Comparison of ENCODE assay signal across 1 cellular context in the genomic region with DNA sequence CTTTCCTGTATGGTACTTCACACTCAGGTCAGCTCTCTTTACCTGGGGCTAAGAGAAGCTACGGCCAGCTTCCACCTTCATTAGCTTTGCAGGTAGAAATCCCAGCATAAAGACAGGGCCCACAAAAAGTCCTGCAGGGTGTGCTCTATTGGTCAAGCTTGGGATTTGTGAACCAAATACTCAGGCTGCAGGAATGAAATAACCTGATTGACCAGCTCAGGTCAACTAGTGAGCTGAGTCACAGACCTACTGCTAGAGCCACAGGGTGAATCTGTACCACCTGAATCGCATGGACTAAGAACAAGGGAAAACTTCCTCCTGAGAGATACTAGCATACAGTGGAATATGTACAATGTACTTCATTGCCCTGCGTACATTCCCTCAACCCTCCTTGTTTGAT.
TF ChIP-seq lines count a peak whose summit lies in the region.

No MANE protein-coding gene starts in this region.

TF ChIP-seq in K562, 482 proteins besides CTCF, POLR2A, EP300 and RAD21 (continued from another document):
- TF ChIP-seq RBBP5 (IDR thresholded peaks at IDR 0.05; ENCODE audit: borderline replicate concordance, insufficient read depth, low read length, poor library complexity, severe bottlenecking): no peak
- no peak for TF ChIP-seq ZNF174 (CRISPR knock-in tag; IDR thresholded peaks at IDR 0.05)
- TF ChIP-seq KDM1A (IDR thresholded peaks at IDR 0.05): no peak
- TF ChIP-seq, protein P1, sequence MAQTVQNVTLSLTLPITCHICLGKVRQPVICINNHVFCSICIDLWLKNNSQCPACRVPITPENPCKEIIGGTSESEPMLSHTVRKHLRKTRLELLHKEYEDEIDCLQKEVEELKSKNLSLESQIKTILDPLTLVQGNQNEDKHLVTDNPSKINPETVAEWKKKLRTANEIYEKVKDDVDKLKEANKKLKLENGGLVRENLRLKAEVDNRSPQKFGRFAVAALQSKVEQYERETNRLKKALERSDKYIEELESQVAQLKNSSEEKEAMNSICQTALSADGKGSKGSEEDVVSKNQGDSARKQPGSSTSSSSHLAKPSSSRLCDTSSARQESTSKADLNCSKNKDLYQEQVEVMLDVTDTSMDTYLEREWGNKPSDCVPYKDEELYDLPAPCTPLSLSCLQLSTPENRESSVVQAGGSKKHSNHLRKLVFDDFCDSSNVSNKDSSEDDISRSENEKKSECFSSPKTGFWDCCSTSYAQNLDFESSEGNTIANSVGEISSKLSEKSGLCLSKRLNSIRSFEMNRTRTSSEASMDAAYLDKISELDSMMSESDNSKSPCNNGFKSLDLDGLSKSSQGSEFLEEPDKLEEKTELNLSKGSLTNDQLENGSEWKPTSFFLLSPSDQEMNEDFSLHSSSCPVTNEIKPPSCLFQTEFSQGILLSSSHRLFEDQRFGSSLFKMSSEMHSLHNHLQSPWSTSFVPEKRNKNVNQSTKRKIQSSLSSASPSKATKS (CRISPR knock-in tag; IDR thresholded peaks at IDR 0.05): no peak
- TF ChIP-seq ARID1B (IDR thresholded peaks at IDR 0.05): no peak
- no peak for TF ChIP-seq ELF2 (CRISPR knock-in tag; IDR thresholded peaks at IDR 0.05)
- TF ChIP-seq ZNF140 (CRISPR knock-in tag; IDR thresholded peaks at IDR 0.05): no peak
- TF ChIP-seq ZNF431 (CRISPR knock-in tag; IDR thresholded peaks at IDR 0.05): no peak
- TF ChIP-seq, protein P2, sequence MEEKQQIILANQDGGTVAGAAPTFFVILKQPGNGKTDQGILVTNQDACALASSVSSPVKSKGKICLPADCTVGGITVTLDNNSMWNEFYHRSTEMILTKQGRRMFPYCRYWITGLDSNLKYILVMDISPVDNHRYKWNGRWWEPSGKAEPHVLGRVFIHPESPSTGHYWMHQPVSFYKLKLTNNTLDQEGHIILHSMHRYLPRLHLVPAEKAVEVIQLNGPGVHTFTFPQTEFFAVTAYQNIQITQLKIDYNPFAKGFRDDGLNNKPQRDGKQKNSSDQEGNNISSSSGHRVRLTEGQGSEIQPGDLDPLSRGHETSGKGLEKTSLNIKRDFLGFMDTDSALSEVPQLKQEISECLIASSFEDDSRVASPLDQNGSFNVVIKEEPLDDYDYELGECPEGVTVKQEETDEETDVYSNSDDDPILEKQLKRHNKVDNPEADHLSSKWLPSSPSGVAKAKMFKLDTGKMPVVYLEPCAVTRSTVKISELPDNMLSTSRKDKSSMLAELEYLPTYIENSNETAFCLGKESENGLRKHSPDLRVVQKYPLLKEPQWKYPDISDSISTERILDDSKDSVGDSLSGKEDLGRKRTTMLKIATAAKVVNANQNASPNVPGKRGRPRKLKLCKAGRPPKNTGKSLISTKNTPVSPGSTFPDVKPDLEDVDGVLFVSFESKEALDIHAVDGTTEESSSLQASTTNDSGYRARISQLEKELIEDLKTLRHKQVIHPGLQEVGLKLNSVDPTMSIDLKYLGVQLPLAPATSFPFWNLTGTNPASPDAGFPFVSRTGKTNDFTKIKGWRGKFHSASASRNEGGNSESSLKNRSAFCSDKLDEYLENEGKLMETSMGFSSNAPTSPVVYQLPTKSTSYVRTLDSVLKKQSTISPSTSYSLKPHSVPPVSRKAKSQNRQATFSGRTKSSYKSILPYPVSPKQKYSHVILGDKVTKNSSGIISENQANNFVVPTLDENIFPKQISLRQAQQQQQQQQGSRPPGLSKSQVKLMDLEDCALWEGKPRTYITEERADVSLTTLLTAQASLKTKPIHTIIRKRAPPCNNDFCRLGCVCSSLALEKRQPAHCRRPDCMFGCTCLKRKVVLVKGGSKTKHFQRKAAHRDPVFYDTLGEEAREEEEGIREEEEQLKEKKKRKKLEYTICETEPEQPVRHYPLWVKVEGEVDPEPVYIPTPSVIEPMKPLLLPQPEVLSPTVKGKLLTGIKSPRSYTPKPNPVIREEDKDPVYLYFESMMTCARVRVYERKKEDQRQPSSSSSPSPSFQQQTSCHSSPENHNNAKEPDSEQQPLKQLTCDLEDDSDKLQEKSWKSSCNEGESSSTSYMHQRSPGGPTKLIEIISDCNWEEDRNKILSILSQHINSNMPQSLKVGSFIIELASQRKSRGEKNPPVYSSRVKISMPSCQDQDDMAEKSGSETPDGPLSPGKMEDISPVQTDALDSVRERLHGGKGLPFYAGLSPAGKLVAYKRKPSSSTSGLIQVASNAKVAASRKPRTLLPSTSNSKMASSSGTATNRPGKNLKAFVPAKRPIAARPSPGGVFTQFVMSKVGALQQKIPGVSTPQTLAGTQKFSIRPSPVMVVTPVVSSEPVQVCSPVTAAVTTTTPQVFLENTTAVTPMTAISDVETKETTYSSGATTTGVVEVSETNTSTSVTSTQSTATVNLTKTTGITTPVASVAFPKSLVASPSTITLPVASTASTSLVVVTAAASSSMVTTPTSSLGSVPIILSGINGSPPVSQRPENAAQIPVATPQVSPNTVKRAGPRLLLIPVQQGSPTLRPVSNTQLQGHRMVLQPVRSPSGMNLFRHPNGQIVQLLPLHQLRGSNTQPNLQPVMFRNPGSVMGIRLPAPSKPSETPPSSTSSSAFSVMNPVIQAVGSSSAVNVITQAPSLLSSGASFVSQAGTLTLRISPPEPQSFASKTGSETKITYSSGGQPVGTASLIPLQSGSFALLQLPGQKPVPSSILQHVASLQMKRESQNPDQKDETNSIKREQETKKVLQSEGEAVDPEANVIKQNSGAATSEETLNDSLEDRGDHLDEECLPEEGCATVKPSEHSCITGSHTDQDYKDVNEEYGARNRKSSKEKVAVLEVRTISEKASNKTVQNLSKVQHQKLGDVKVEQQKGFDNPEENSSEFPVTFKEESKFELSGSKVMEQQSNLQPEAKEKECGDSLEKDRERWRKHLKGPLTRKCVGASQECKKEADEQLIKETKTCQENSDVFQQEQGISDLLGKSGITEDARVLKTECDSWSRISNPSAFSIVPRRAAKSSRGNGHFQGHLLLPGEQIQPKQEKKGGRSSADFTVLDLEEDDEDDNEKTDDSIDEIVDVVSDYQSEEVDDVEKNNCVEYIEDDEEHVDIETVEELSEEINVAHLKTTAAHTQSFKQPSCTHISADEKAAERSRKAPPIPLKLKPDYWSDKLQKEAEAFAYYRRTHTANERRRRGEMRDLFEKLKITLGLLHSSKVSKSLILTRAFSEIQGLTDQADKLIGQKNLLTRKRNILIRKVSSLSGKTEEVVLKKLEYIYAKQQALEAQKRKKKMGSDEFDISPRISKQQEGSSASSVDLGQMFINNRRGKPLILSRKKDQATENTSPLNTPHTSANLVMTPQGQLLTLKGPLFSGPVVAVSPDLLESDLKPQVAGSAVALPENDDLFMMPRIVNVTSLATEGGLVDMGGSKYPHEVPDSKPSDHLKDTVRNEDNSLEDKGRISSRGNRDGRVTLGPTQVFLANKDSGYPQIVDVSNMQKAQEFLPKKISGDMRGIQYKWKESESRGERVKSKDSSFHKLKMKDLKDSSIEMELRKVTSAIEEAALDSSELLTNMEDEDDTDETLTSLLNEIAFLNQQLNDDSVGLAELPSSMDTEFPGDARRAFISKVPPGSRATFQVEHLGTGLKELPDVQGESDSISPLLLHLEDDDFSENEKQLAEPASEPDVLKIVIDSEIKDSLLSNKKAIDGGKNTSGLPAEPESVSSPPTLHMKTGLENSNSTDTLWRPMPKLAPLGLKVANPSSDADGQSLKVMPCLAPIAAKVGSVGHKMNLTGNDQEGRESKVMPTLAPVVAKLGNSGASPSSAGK (IDR thresholded peaks at IDR 0.05): no peak
- no peak for TF ChIP-seq HCFC1 (IDR thresholded peaks at IDR 0.05; ENCODE audit: low read depth, low read length)
- TF ChIP-seq, protein P3, sequence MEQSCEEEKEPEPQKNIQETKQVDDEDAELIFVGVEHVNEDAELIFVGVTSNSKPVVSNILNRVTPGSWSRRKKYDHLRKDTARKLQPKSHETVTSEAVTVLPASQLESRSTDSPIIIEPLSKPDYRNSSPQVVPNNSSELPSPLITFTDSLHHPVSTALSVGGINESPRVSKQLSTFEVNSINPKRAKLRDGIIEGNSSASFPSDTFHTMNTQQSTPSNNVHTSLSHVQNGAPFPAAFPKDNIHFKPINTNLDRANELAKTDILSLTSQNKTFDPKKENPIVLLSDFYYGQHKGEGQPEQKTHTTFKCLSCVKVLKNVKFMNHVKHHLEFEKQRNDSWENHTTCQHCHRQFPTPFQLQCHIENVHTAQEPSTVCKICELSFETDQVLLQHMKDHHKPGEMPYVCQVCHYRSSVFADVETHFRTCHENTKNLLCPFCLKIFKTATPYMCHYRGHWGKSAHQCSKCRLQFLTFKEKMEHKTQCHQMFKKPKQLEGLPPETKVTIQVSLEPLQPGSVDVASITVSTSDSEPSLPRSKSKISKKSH (CRISPR knock-in tag; IDR thresholded peaks at IDR 0.05): no peak
- no peak for TF ChIP-seq U2AF1 (optimal IDR thresholded peaks at IDR 0.05; ENCODE audit: low read depth, low read length)
